Comparison of ENCODE assay signal across 8 cellular contexts in the genomic region with DNA sequence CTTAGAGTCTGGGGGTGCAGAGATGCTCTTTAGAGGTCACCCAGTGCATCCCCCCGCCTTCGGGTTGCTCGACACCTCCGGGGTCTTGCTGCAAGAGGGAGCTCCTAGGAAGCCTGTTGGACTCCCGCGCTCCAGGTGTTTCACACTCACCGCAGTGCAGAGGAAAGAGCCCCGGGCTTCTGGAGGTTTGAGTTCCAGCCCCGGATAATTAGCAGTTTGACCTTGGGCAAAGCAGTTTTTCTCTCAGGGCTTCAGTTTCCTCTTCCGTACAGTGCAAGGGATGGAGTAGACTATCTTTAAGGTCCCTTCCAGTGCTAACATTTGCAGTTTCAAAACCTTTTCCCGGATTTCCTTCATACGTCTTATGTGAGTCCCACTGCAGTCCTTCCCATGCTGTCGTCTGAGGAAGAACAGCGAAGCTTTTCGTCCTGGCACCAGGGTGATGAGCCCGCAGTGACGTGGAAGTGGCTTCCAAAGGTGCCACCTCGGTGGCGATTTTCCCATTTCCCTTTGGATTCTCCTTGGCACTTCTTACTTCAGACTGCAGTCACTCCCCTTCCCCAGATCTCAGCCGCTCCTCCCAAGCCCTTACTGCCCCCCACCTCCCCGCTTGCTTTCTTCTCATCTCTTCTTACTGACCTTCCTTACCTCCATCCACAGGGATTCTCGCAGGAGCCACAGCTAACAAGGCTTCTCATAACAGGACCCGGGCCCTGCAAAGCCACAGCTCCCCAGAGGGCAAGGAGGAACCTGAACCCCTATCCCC. TPM values are rescaled to one million over a fixed set of nuclear protein-coding genes. Genes with fewer than 3 reads are reported as not detected.
A peak's percentile ranks its signal among the peaks of the same experiment; 100 is the strongest.
DNase-seq lines count a peak whose midpoint lies in the region; ATAC-seq and TF ChIP-seq lines count a peak whose summit lies in the region.

No MANE protein-coding gene starts in this region.

- TF ChIP-seq CTCF in fibroblast of lung (conservative IDR thresholded peaks at IDR 0.05 in 1 of 2, IDR thresholded peaks at IDR 0.05 in 1 of 2; ENCODE audit: low read depth in 1 of 2, low read length in 2 of 2), result no peak

- ATAC-seq in GM21381 (IDR thresholded peaks at IDR 0.05; ENCODE audit: unreplicated experiment) (no peak), HG02870 (IDR thresholded peaks at IDR 0.05; ENCODE audit: unreplicated experiment) (no peak)

- H3K27ac ChIP-seq in SJCRH30 (peak overlapping the region; percentile 42), fibroblast of lung (ENCODE audit: insufficient read depth, low read length) (peak overlapping the region; percentile 30)

- H3K79me2 ChIP-seq in fibroblast of lung (ENCODE audit: control insufficient read depth, insufficient read depth, low read length), result peaks cover 16% of the 10 kb centered on the region

- H3K9me3 ChIP-seq in SJCRH30 (replicated peaks) (no peaks in the 10 kb centered on the region), fibroblast of lung (ENCODE audit: control insufficient read depth, insufficient read depth, low read depth, low read length) (no peaks in the 10 kb centered on the region)

- peak overlapping the region; percentile 15 for H2AFZ ChIP-seq in fibroblast of lung (ENCODE audit: low read length)

- H3K27me3 ChIP-seq in SJCRH30 (no peaks in the 10 kb centered on the region), fibroblast of lung (ENCODE audit: control insufficient read depth, insufficient read depth, low read length) (no peaks in the 10 kb centered on the region)

- H4K20me1 ChIP-seq in fibroblast of lung (ENCODE audit: control insufficient read depth, extremely low read depth, insufficient read depth, low read length), result no peaks in the 10 kb centered on the region

- intact Hi-C loops in posterior vena cava (cut with DNase I), result loop anchor here in 1 of 2 donors (5.0 kb wide), 1 partner anchor 126 kb away; the partner anchor contains the start of gene CTDSP1

- peak overlapping the region; percentile 97 for H3K4me2 ChIP-seq in fibroblast of lung (ENCODE audit: extremely low read depth, insufficient read depth, low read length)

- H3K4me3 ChIP-seq in SJCRH30 (peak overlapping the region; percentile 70), fibroblast of lung (replicated peaks in 1 of 4; ENCODE audit: control extremely low read depth in 1 of 4, insufficient read depth in 1 of 4, low read depth in 3 of 4, low read length in 4 of 4) (peak overlapping the region; percentile 78 to 96 (median 87))

- H3K36me3 ChIP-seq in SJCRH30, result peaks cover 12% of the 10 kb centered on the region
- H3K36me3 ChIP-seq in fibroblast of lung (ENCODE audit: control insufficient read depth, insufficient read depth, low read length), result peaks cover 15% of the 10 kb centered on the region

- H3K4me1 ChIP-seq in SJCRH30, result peaks cover 6% of the 10 kb centered on the region
- H3K4me1 ChIP-seq in fibroblast of lung (ENCODE audit: control insufficient read depth, extremely low read depth, insufficient read depth, low read length), result peaks cover 11% of the 10 kb centered on the region

- H3K9ac ChIP-seq in fibroblast of lung (ENCODE audit: insufficient read depth, low read length), result peak overlapping the region; percentile 39

- DNase-seq in NCI-H345 (lab: John Stamatoyannopoulos, UW), result peak; percentile 39
- no peak for DNase-seq in NCI-H345 treated with DMSO at 0.1 percent for 48 hours (lab: John Stamatoyannopoulos, UW; ENCODE audit: unreplicated experiment)
- DNase-seq in SJCRH30, result no peak
- no peak for DNase-seq in fibroblast of lung (ENCODE audit: low read depth in 2 of 2)
- DNase-seq in posterior vena cava (ENCODE audit: low spot score), result peak; percentile 84
- DNase-seq in CD1c-positive myeloid dendritic cell (ENCODE audit: extremely low spot score), result no peak

RNA-seq across cellular contexts. Expression of gene PNKD, which starts 0.6 kb away (rescaled TPM):
- 49.8 and 57.9 TPM in 2 replicates for total RNA-seq in SJCRH30 (2014; rRNA removed; shearing (Covaris generic))
- total RNA-seq in fibroblast of lung, result 21.3 and 27.7 TPM in 2 replicates
- 29.1 and 32.8 TPM in 2 replicates for polyA plus RNA-seq in fibroblast of lung
- polyA plus RNA-seq in fibroblast of lung (2012), result 60.5 and 71.5 TPM in 2 replicates
- polyA minus RNA-seq in fibroblast of lung (ENCODE audit: low replicate concordance), result 55.2 and 112 TPM in 2 replicates
- total RNA-seq in posterior vena cava, result 10 to 100 TPM; 29.8 to 45.3 TPM

RNA-seq across cellular contexts. Expression of gene AAMP, which starts 1.0 kb away (rescaled TPM):
- total RNA-seq in SJCRH30 (2014; rRNA removed; shearing (Covaris generic)), result 125 and 149 TPM in 2 replicates
- total RNA-seq in fibroblast of lung, result 110 and 139 TPM in 2 replicates
- 53.1 and 60.4 TPM in 2 replicates for polyA plus RNA-seq in fibroblast of lung
- 67.3 and 91.0 TPM in 2 replicates for polyA plus RNA-seq in fibroblast of lung (2012)
- 54.7 and 74.9 TPM in 2 replicates for polyA minus RNA-seq in fibroblast of lung (ENCODE audit: low replicate concordance)
- total RNA-seq in posterior vena cava, result 10 to 100 TPM; 43.3 to 45.0 TPM

RNA-seq across cellular contexts. Expression of gene GPBAR1, which starts 10.1 kb away (rescaled TPM):
- 0.24 and 0.25 TPM in 2 replicates for total RNA-seq in SJCRH30 (2014; rRNA removed; shearing (Covaris generic))
- under 0.01 TPM in 1 of 2 replicates, not detected in the other for total RNA-seq in fibroblast of lung
- 0.02 TPM in 1 of 2 replicates, not detected in the other for polyA plus RNA-seq in fibroblast of lung
- 0.08 TPM in 1 of 2 replicates, not detected in the other for polyA plus RNA-seq in fibroblast of lung (2012)
- not detected in 2 replicates for polyA minus RNA-seq in fibroblast of lung (ENCODE audit: low replicate concordance)
- total RNA-seq in posterior vena cava, result 1 to 10 TPM; 1.2 to 4.2 TPM

RNA-seq across cellular contexts. Expression of gene TMBIM1, which starts 21.4 kb away (rescaled TPM):
- 10.3 and 11.2 TPM in 2 replicates for total RNA-seq in SJCRH30 (2014; rRNA removed; shearing (Covaris generic))
- total RNA-seq in fibroblast of lung, result 168 and 235 TPM in 2 replicates
- 170 and 181 TPM in 2 replicates for polyA plus RNA-seq in fibroblast of lung
- 165 and 172 TPM in 2 replicates for polyA plus RNA-seq in fibroblast of lung (2012)
- 475 and 604 TPM in 2 replicates for polyA minus RNA-seq in fibroblast of lung (ENCODE audit: low replicate concordance)
- 100 to 1,000 TPM; 191 to 195 TPM for total RNA-seq in posterior vena cava

RNA-seq across cellular contexts. Expression of gene ARPC2, which starts 53.9 kb away (rescaled TPM):
- total RNA-seq in SJCRH30 (2014; rRNA removed; shearing (Covaris generic)), result 141 and 150 TPM in 2 replicates
- 130 and 199 TPM in 2 replicates for total RNA-seq in fibroblast of lung
- polyA plus RNA-seq in fibroblast of lung, result 778 and 893 TPM in 2 replicates
- polyA plus RNA-seq in fibroblast of lung (2012), result 427 and 476 TPM in 2 replicates
- 162 and 180 TPM in 2 replicates for polyA minus RNA-seq in fibroblast of lung (ENCODE audit: low replicate concordance)
- 100 to 1,000 TPM; 258 to 291 TPM for total RNA-seq in posterior vena cava

Comparison
In these comparisons a context has a peak if more than half of its experiments do, and no peak if none do; other contexts are left out.
1. DNase-seq: peak in NCI-H345 (single experiment) and posterior vena cava (single experiment); none in NCI-H345 treated with DMSO at 0.1 percent for 48 hours (single experiment), SJCRH30 (0 of 2), fibroblast of lung (0 of 2) and CD1c-positive myeloid dendritic cell (single experiment).